In genomic region chr14:81435578-81436295, GRCh38 we compare ENCODE assay signal across 8 cellular contexts. TPM values are rescaled to one million over a fixed set of nuclear protein-coding genes. Genes with fewer than 3 reads are reported as not detected.
DNase-seq lines count a peak whose midpoint lies in the region; ATAC-seq, FAIRE-seq and TF ChIP-seq lines count a peak whose summit lies in the region.

No MANE protein-coding gene starts in this region.

- no peak overlapping the region for H3K9ac ChIP-seq in rectal smooth muscle tissue (ENCODE audit: low read length)

- peaks cover 0 to 2% (median 0%) of the 10 kb centered on the region in 7 donors for H3K9me3 Mint-ChIP-seq in CD4-positive, CD25-positive, alpha-beta regulatory T cell

- peaks cover 15% of the 10 kb centered on the region for H3K4me1 ChIP-seq in CD4-positive, CD25-positive, alpha-beta regulatory T cell (ENCODE audit: control insufficient read depth, insufficient read depth, low read length, poor library complexity, severe bottlenecking)
- peaks cover 4% of the 10 kb centered on the region for H3K4me1 ChIP-seq in rectal smooth muscle tissue (ENCODE audit: control insufficient read depth, insufficient read depth, low read length)

- ATAC-seq in CD4-positive, CD25-positive, alpha-beta regulatory T cell (ENCODE audit: low read depth in 2 of 2) = peak; percentile 27 to 46
- ATAC-seq in GM19463 (IDR thresholded peaks at IDR 0.05; ENCODE audit: unreplicated experiment) (peak; percentile 37), HG03521 (IDR thresholded peaks at IDR 0.05; ENCODE audit: unreplicated experiment) (peak; percentile 25)

- H3K4me1 Mint-ChIP-seq in CD4-positive, CD25-positive, alpha-beta regulatory T cell = peaks cover 4 to 16% (median 11%) of the 10 kb centered on the region in 4 donors

- no peak for TF ChIP-seq CTCF in astrocyte of the spinal cord (IDR thresholded peaks at IDR 0.05; ENCODE audit: low read depth, low read length)

- peak overlapping the region; percentile 67 to 87 (median 83) for H3K4me3 Mint-ChIP-seq in CD4-positive, CD25-positive, alpha-beta regulatory T cell

- FAIRE-seq in RCC 7860 (lab: Jason Lieb, UNC) = no peak

- H3K27ac Mint-ChIP-seq in CD4-positive, CD25-positive, alpha-beta regulatory T cell = no peak overlapping the region

- in situ Hi-C loops in astrocyte of the spinal cord (cut with HindIII; ENCODE audit: low sequenced_read_pairs) = no loop called here

- peaks cover 44% of the 10 kb centered on the region for H3K27me3 ChIP-seq in CD4-positive, CD25-positive, alpha-beta regulatory T cell (ENCODE audit: control insufficient read depth, insufficient read depth, low read length)
- peaks cover 14% of the 10 kb centered on the region for H3K27me3 ChIP-seq in rectal smooth muscle tissue (ENCODE audit: control insufficient read depth, insufficient read depth, low read length)

- peaks cover 82% of the 10 kb centered on the region for H3K27me3 Mint-ChIP-seq in CD4-positive, CD25-positive, alpha-beta regulatory T cell

- H3K36me3 ChIP-seq in CD4-positive, CD25-positive, alpha-beta regulatory T cell (ENCODE audit: control insufficient read depth, insufficient read depth, low read length) = no peaks in the 10 kb centered on the region
- H3K36me3 ChIP-seq in rectal smooth muscle tissue (ENCODE audit: control insufficient read depth, insufficient read depth, low read length) = no peaks in the 10 kb centered on the region

- no peak overlapping the region for H3K27ac ChIP-seq in CD4-positive, CD25-positive, alpha-beta regulatory T cell (ENCODE audit: insufficient read depth, low read length, poor library complexity, severe bottlenecking)
- no peak overlapping the region for H3K27ac ChIP-seq in rectal smooth muscle tissue (ENCODE audit: low read depth, low read length)

- H3K9me3 ChIP-seq in CD4-positive, CD25-positive, alpha-beta regulatory T cell (ENCODE audit: control insufficient read depth in 2 of 2, low read length in 2 of 2) = no peaks in the 10 kb centered on the region

- H3K36me3 Mint-ChIP-seq in CD4-positive, CD25-positive, alpha-beta regulatory T cell = no peaks in the 10 kb centered on the region

- no peak overlapping the region for H3K4me3 ChIP-seq in CD4-positive, CD25-positive, alpha-beta regulatory T cell (ENCODE audit: low read depth, low read length)
- H3K4me3 ChIP-seq in astrocyte of the spinal cord (ENCODE audit: low read depth, low read length) (peak overlapping the region; percentile 27), rectal smooth muscle tissue (ENCODE audit: low read length) (peak overlapping the region; percentile 71)

- DNase-seq in CD4-positive, CD25-positive, alpha-beta regulatory T cell = peak in 2 of 3 donors; percentile 12 to 27
- peak; percentile 4 for DNase-seq in RCC 7860 (ENCODE audit: low spot score)
- peak; percentile 24 for DNase-seq in astrocyte of the spinal cord (ENCODE audit: low read depth, low spot score)
- peak; percentile 30 to 36 for DNase-seq in hippocampal formation (lab: John Stamatoyannopoulos, UW)
- DNase-seq in pons (ENCODE audit: low spot score) = no peak

RNA-seq across cellular contexts. Expression of gene STON2, which starts 35.6 kb away (rescaled TPM):
- 4.4 TPM for total RNA-seq in CD4-positive, CD25-positive, alpha-beta regulatory T cell
- polyA plus RNA-seq in CD4-positive, CD25-positive, alpha-beta regulatory T cell = not detected
